ENCODE assay signal across 8 cellular contexts in the genomic region with DNA sequence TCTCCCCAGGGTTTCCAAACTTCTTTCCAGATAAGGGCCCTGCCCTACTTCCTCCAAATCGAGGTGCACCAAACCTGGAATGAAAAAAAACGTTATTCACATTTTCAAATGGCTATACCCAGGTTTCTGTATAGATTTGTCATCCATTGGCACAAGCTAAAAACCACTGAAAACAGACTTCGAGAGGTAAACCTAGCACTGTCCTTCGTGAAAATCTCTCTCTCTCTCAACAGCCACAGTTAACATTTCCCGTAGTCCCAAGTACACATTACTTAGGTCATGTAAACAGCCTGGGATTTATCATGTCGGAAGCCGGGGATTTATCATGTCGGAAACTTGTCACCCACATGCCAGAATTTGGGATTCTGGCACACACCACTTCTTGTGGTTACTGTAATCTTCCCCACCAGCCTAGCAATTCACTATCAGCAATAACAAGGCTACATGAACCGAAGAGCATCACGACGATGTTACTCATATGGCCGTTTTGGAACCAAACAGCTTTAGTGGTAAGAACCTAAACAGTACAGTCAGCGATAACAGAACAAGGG. TPM values are rescaled to one million over a fixed set of nuclear protein-coding genes. Genes with fewer than 3 reads are reported as not detected.
DNase-seq lines count a peak whose midpoint lies in the region; TF ChIP-seq lines count a peak whose summit lies in the region.

No MANE protein-coding gene starts in this region.

- H3K9ac ChIP-seq in parathyroid adenoma = peak overlapping the region; percentile 78

- no peaks in the 10 kb centered on the region for H3K27me3 ChIP-seq in parathyroid adenoma (ENCODE audit: control insufficient read depth, insufficient read depth, low read length)

- H3K36me3 ChIP-seq in parathyroid adenoma (ENCODE audit: control insufficient read depth, insufficient read depth, low read length) = no peaks in the 10 kb centered on the region

- peak overlapping the region; percentile 87 for H3K4me2 ChIP-seq in parathyroid adenoma (ENCODE audit: low read length)

- DNase-seq in GM12864 (ENCODE audit: low read depth) (no peak), epithelial cell of proximal tubule (ENCODE audit: low read depth) (no peak), ecto neural progenitor cell (ENCODE audit: low spot score) (no peak), DMS79 treated with DMSO at 0.1 percent for 48 hours (lab: John Stamatoyannopoulos, UW) (no peak), NCI-H2029 treated with DMSO at 0.1 percent for 48 hours (lab: John Stamatoyannopoulos, UW) (no peak), HuH-7.5 (ENCODE audit: low spot score) (no peak)

- H3K4me3 ChIP-seq in GM12864 (ENCODE audit: low read depth, low read length) (peak overlapping the region; percentile 74), epithelial cell of proximal tubule (ENCODE audit: low read depth, low read length) (peak overlapping the region; percentile 90), parathyroid adenoma (ENCODE audit: low read depth, low read length) (peak overlapping the region; percentile 100)

- H3K27ac ChIP-seq in parathyroid adenoma = peak overlapping the region; percentile 99

- TF ChIP-seq CTCF in GM12864 (IDR thresholded peaks at IDR 0.05; ENCODE audit: low read depth, low read length, missing control alignments) (no peak), epithelial cell of proximal tubule (conservative IDR thresholded peaks at IDR 0.05; ENCODE audit: low read depth, low read length) (no peak), parathyroid adenoma (IDR thresholded peaks at IDR 0.05) (no peak)

- H3K79me2 ChIP-seq in parathyroid adenoma = peaks cover 52% of the 10 kb centered on the region

- peak overlapping the region; percentile 85 for H2AFZ ChIP-seq in parathyroid adenoma

- peaks cover 21% of the 10 kb centered on the region for H3K4me1 ChIP-seq in parathyroid adenoma

- no peaks in the 10 kb centered on the region for H3K9me3 ChIP-seq in parathyroid adenoma (ENCODE audit: control insufficient read depth, low read length)

TF ChIP-seq in PFSK-1, 5 proteins besides CTCF, POLR2A, EP300 and RAD21:
- TF ChIP-seq SIN3A (IDR thresholded peaks at IDR 0.05; ENCODE audit: borderline replicate concordance, insufficient read depth, low read length) (0 out of 2 replicates have a peak, but pooled peaks have one; percentile 28), TAF1 (IDR thresholded peaks at IDR 0.05; ENCODE audit: borderline replicate concordance, insufficient read depth, low read length) (no peak), FOXP2 (optimal IDR thresholded peaks at IDR 0.05; ENCODE audit: borderline replicate concordance, extremely low read depth, extremely low read length, insufficient read depth) (no peak), POLR2AphosphoS5 (IDR thresholded peaks at IDR 0.05; ENCODE audit: low read depth, low read length) (no peak)
- TF ChIP-seq, protein P1, sequence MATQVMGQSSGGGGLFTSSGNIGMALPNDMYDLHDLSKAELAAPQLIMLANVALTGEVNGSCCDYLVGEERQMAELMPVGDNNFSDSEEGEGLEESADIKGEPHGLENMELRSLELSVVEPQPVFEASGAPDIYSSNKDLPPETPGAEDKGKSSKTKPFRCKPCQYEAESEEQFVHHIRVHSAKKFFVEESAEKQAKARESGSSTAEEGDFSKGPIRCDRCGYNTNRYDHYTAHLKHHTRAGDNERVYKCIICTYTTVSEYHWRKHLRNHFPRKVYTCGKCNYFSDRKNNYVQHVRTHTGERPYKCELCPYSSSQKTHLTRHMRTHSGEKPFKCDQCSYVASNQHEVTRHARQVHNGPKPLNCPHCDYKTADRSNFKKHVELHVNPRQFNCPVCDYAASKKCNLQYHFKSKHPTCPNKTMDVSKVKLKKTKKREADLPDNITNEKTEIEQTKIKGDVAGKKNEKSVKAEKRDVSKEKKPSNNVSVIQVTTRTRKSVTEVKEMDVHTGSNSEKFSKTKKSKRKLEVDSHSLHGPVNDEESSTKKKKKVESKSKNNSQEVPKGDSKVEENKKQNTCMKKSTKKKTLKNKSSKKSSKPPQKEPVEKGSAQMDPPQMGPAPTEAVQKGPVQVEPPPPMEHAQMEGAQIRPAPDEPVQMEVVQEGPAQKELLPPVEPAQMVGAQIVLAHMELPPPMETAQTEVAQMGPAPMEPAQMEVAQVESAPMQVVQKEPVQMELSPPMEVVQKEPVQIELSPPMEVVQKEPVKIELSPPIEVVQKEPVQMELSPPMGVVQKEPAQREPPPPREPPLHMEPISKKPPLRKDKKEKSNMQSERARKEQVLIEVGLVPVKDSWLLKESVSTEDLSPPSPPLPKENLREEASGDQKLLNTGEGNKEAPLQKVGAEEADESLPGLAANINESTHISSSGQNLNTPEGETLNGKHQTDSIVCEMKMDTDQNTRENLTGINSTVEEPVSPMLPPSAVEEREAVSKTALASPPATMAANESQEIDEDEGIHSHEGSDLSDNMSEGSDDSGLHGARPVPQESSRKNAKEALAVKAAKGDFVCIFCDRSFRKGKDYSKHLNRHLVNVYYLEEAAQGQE (IDR thresholded peaks at IDR 0.05; ENCODE audit: insufficient read depth in 1 of 2, low read depth in 2 of 2, low read length in 2 of 2) = no peak

RNA-seq across cellular contexts. Expression of a gene that starts 1.2 kb away (rescaled TPM):
- polyA plus RNA-seq in PFSK-1 (2012; ENCODE audit: insufficient read length, low read depth) = 353 TPM
- 274 and 320 TPM in 2 replicates for total RNA-seq in epithelial cell of proximal tubule

RNA-seq across cellular contexts. Expression of a gene that starts 1.9 kb away (rescaled TPM):
- 34.3 TPM for polyA plus RNA-seq in PFSK-1 (2012; ENCODE audit: insufficient read length, low read depth)
- 11.6 and 21.4 TPM in 2 replicates for total RNA-seq in epithelial cell of proximal tubule

RNA-seq across cellular contexts. Expression of a gene that starts 8.0 kb away (rescaled TPM):
- polyA plus RNA-seq in PFSK-1 (2012; ENCODE audit: insufficient read length, low read depth) = 13.6 TPM
- total RNA-seq in epithelial cell of proximal tubule = 4.3 and 14.9 TPM in 2 replicates

RNA-seq across cellular contexts. Expression of a gene that starts 55.9 kb away (rescaled TPM):
- 2.2 TPM for polyA plus RNA-seq in PFSK-1 (2012; ENCODE audit: insufficient read length, low read depth)
- 1.2 TPM in 1 of 2 replicates, not detected in the other for total RNA-seq in epithelial cell of proximal tubule
